ENCODE assay signal across 1 cellular context in the genomic region with DNA sequence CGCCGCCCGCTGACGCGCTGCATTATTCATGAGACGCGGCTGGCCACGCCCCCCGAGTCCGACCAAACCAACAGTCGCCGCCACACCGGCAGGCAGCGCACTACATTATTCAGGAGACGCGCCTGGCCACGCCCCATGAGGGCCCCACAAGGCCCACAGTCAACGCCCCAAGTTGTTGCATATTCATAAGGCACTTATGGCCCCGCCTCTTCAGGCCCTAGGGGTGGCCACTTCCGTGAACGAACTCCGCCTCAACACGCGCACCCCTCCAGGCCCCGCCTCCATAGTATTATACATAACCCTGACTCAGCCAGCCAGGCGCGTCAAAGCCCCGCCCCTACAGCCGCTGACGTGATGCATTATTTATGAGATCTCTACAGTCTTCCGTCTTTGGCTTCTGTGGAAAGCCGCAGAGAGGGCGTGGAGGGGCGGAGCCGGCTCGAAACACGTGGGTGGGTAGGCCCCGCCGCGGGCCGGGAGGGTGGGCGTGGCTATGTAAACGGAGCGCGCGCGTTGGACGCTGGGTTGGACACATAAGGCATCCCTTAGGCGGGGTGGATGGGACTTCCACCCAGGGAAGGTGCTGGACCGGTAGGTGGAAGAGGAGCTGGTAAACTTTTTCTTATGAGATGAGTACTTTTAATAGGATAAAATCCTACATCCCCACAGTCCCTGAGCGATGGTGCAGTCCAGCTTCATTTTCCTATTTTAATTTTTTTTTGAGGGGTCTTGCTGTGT.
A peak's percentile ranks its signal among the peaks of the same experiment; 100 is the strongest.
TF ChIP-seq lines count a peak whose summit lies in the region.

No MANE protein-coding gene starts in this region.

TF ChIP-seq in HEK293, 187 proteins besides CTCF, POLR2A, EP300 and RAD21 (continued from another document):
- TF ChIP-seq, protein P1, sequence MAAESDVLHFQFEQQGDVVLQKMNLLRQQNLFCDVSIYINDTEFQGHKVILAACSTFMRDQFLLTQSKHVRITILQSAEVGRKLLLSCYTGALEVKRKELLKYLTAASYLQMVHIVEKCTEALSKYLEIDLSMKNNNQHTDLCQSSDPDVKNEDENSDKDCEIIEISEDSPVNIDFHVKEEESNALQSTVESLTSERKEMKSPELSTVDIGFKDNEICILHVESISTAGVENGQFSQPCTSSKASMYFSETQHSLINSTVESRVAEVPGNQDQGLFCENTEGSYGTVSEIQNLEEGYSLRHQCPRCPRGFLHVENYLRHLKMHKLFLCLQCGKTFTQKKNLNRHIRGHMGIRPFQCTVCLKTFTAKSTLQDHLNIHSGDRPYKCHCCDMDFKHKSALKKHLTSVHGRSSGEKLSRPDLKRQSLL (tag by site-specific recombination; IDR thresholded peaks at IDR 0.05): 0 out of 2 replicates have a peak, but pooled peaks have one; percentile 20
- TF ChIP-seq KLF9 (tag by site-specific recombination; IDR thresholded peaks at IDR 0.05; ENCODE audit: low read depth): peak; percentile 78
- TF ChIP-seq ZNF423 (tag by site-specific recombination; IDR thresholded peaks at IDR 0.05): no peak
- TF ChIP-seq ZNF510 (tag by site-specific recombination; IDR thresholded peaks at IDR 0.05; ENCODE audit: insufficient replicate concordance): no peak
- peak; percentile 46 for TF ChIP-seq EGR2 (tag by site-specific recombination; IDR thresholded peaks at IDR 0.05; ENCODE audit: low read depth)
- peak; percentile 92 for TF ChIP-seq SP2 (tag by site-specific recombination; IDR thresholded peaks at IDR 0.05)
- TF ChIP-seq ZNF391 (tag by site-specific recombination; IDR thresholded peaks at IDR 0.05; ENCODE audit: borderline replicate concordance, low read depth): no peak
- no peak for TF ChIP-seq RBAK (tag by site-specific recombination; IDR thresholded peaks at IDR 0.05)
- TF ChIP-seq, protein P2, sequence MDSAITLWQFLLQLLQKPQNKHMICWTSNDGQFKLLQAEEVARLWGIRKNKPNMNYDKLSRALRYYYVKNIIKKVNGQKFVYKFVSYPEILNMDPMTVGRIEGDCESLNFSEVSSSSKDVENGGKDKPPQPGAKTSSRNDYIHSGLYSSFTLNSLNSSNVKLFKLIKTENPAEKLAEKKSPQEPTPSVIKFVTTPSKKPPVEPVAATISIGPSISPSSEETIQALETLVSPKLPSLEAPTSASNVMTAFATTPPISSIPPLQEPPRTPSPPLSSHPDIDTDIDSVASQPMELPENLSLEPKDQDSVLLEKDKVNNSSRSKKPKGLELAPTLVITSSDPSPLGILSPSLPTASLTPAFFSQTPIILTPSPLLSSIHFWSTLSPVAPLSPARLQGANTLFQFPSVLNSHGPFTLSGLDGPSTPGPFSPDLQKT (IDR thresholded peaks at IDR 0.05; ENCODE audit: borderline replicate concordance, low read depth, low read length): no peak
- no peak for TF ChIP-seq ZNF596 (tag by site-specific recombination; IDR thresholded peaks at IDR 0.05)
- TF ChIP-seq ZBTB7A (tag by site-specific recombination; IDR thresholded peaks at IDR 0.05; ENCODE audit: low read depth): no peak
- TF ChIP-seq, protein P3, sequence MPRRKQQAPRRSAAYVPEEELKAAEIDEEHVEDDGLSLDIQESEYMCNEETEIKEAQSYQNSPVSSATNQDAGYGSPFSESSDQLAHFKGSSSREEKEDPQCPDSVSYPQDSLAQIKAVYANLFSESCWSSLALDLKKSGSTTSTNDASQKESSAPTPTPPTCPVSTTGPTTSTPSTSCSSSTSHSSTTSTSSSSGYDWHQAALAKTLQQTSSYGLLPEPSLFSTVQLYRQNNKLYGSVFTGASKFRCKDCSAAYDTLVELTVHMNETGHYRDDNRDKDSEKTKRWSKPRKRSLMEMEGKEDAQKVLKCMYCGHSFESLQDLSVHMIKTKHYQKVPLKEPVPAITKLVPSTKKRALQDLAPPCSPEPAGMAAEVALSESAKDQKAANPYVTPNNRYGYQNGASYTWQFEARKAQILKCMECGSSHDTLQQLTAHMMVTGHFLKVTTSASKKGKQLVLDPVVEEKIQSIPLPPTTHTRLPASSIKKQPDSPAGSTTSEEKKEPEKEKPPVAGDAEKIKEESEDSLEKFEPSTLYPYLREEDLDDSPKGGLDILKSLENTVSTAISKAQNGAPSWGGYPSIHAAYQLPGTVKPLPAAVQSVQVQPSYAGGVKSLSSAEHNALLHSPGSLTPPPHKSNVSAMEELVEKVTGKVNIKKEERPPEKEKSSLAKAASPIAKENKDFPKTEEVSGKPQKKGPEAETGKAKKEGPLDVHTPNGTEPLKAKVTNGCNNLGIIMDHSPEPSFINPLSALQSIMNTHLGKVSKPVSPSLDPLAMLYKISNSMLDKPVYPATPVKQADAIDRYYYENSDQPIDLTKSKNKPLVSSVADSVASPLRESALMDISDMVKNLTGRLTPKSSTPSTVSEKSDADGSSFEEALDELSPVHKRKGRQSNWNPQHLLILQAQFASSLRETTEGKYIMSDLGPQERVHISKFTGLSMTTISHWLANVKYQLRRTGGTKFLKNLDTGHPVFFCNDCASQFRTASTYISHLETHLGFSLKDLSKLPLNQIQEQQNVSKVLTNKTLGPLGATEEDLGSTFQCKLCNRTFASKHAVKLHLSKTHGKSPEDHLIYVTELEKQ (tag by site-specific recombination; IDR thresholded peaks at IDR 0.05; ENCODE audit: borderline replicate concordance): no peak
- no peak for TF ChIP-seq ZNF664 (tag by site-specific recombination; IDR thresholded peaks at IDR 0.05)
- no peak for TF ChIP-seq ZNF792 (tag by site-specific recombination; IDR thresholded peaks at IDR 0.05)
- peak; percentile 59; the same call in 1 of the 2 replicates for TF ChIP-seq OSR2 (tag by site-specific recombination; IDR thresholded peaks at IDR 0.05)
- TF ChIP-seq ZNF366 (tag by site-specific recombination; conservative IDR thresholded peaks at IDR 0.05): no peak
- no peak for TF ChIP-seq ZNF623 (tag by site-specific recombination; IDR thresholded peaks at IDR 0.05)
- no peak for TF ChIP-seq ZNF24 (tag by site-specific recombination; IDR thresholded peaks at IDR 0.05)
- TF ChIP-seq TRIM28 (IDR thresholded peaks at IDR 0.05; ENCODE audit: borderline replicate concordance, low read length): no peak
- TF ChIP-seq SALL2 (tag by site-specific recombination; IDR thresholded peaks at IDR 0.05; ENCODE audit: borderline replicate concordance): no peak
- TF ChIP-seq, protein P4, sequence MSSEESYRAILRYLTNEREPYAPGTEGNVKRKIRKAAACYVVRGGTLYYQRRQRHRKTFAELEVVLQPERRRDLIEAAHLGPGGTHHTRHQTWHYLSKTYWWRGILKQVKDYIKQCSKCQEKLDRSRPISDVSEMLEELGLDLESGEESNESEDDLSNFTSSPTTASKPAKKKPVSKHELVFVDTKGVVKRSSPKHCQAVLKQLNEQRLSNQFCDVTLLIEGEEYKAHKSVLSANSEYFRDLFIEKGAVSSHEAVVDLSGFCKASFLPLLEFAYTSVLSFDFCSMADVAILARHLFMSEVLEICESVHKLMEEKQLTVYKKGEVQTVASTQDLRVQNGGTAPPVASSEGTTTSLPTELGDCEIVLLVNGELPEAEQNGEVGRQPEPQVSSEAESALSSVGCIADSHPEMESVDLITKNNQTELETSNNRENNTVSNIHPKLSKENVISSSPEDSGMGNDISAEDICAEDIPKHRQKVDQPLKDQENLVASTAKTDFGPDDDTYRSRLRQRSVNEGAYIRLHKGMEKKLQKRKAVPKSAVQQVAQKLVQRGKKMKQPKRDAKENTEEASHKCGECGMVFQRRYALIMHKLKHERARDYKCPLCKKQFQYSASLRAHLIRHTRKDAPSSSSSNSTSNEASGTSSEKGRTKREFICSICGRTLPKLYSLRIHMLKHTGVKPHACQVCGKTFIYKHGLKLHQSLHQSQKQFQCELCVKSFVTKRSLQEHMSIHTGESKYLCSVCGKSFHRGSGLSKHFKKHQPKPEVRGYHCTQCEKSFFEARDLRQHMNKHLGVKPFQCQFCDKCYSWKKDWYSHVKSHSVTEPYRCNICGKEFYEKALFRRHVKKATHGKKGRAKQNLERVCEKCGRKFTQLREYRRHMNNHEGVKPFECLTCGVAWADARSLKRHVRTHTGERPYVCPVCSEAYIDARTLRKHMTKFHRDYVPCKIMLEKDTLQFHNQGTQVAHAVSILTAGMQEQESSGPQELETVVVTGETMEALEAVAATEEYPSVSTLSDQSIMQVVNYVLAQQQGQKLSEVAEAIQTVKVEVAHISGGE (tag by site-specific recombination; conservative IDR thresholded peaks at IDR 0.05; ENCODE audit: low read depth): 0 out of 2 replicates have a peak, but pooled peaks have one; percentile 6
- TF ChIP-seq, protein P5, sequence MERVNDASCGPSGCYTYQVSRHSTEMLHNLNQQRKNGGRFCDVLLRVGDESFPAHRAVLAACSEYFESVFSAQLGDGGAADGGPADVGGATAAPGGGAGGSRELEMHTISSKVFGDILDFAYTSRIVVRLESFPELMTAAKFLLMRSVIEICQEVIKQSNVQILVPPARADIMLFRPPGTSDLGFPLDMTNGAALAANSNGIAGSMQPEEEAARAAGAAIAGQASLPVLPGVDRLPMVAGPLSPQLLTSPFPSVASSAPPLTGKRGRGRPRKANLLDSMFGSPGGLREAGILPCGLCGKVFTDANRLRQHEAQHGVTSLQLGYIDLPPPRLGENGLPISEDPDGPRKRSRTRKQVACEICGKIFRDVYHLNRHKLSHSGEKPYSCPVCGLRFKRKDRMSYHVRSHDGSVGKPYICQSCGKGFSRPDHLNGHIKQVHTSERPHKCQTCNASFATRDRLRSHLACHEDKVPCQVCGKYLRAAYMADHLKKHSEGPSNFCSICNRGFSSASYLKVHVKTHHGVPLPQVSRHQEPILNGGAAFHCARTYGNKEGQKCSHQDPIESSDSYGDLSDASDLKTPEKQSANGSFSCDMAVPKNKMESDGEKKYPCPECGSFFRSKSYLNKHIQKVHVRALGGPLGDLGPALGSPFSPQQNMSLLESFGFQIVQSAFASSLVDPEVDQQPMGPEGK (tag by site-specific recombination; IDR thresholded peaks at IDR 0.05): no peak
- no peak for TF ChIP-seq HOXD13 (CRISPR knock-in tag; IDR thresholded peaks at IDR 0.05; ENCODE audit: borderline replicate concordance)
- 0 out of 2 replicates have a peak, but pooled peaks have one; percentile 58 for TF ChIP-seq ZNF324 (tag by site-specific recombination; IDR thresholded peaks at IDR 0.05)
- TF ChIP-seq ZNF426 (tag by site-specific recombination; IDR thresholded peaks at IDR 0.05): no peak
- TF ChIP-seq ZXDB (tag by site-specific recombination; IDR thresholded peaks at IDR 0.05): peak; percentile 70
- TF ChIP-seq, protein P6, sequence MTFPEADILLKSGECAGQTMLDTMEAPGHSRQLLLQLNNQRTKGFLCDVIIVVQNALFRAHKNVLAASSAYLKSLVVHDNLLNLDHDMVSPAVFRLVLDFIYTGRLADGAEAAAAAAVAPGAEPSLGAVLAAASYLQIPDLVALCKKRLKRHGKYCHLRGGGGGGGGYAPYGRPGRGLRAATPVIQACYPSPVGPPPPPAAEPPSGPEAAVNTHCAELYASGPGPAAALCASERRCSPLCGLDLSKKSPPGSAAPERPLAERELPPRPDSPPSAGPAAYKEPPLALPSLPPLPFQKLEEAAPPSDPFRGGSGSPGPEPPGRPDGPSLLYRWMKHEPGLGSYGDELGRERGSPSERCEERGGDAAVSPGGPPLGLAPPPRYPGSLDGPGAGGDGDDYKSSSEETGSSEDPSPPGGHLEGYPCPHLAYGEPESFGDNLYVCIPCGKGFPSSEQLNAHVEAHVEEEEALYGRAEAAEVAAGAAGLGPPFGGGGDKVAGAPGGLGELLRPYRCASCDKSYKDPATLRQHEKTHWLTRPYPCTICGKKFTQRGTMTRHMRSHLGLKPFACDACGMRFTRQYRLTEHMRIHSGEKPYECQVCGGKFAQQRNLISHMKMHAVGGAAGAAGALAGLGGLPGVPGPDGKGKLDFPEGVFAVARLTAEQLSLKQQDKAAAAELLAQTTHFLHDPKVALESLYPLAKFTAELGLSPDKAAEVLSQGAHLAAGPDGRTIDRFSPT (tag by site-specific recombination; IDR thresholded peaks at IDR 0.05): no peak
- no peak for TF ChIP-seq ZNF350 (tag by site-specific recombination; IDR thresholded peaks at IDR 0.05)
- no peak for TF ChIP-seq ZNF292 (tag by site-specific recombination; IDR thresholded peaks at IDR 0.05; ENCODE audit: borderline replicate concordance, low read depth)
- TF ChIP-seq KLF16 (tag by site-specific recombination; IDR thresholded peaks at IDR 0.05): peak; percentile 20; the same call in 1 of the 2 replicates
- no peak for TF ChIP-seq ZNF830 (tag by site-specific recombination; IDR thresholded peaks at IDR 0.05; ENCODE audit: low read depth)
- TF ChIP-seq, protein P7, sequence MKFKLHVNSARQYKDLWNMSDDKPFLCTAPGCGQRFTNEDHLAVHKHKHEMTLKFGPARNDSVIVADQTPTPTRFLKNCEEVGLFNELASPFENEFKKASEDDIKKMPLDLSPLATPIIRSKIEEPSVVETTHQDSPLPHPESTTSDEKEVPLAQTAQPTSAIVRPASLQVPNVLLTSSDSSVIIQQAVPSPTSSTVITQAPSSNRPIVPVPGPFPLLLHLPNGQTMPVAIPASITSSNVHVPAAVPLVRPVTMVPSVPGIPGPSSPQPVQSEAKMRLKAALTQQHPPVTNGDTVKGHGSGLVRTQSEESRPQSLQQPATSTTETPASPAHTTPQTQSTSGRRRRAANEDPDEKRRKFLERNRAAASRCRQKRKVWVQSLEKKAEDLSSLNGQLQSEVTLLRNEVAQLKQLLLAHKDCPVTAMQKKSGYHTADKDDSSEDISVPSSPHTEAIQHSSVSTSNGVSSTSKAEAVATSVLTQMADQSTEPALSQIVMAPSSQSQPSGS (tag by site-specific recombination; IDR thresholded peaks at IDR 0.05; ENCODE audit: low read depth): peak; percentile 67; the same call in 1 of the 2 replicates
- no peak for TF ChIP-seq ZNF302 (tag by site-specific recombination; IDR thresholded peaks at IDR 0.05; ENCODE audit: low read depth)
- no peak for TF ChIP-seq ZNF791 (tag by site-specific recombination; IDR thresholded peaks at IDR 0.05)
- no peak for TF ChIP-seq ZNF132 (tag by site-specific recombination; IDR thresholded peaks at IDR 0.05; ENCODE audit: borderline replicate concordance)
- TF ChIP-seq ZFP41 (tag by site-specific recombination; IDR thresholded peaks at IDR 0.05; ENCODE audit: borderline replicate concordance): no peak
- no peak for TF ChIP-seq ZNF146 (tag by site-specific recombination; IDR thresholded peaks at IDR 0.05)
- TF ChIP-seq, protein P8, sequence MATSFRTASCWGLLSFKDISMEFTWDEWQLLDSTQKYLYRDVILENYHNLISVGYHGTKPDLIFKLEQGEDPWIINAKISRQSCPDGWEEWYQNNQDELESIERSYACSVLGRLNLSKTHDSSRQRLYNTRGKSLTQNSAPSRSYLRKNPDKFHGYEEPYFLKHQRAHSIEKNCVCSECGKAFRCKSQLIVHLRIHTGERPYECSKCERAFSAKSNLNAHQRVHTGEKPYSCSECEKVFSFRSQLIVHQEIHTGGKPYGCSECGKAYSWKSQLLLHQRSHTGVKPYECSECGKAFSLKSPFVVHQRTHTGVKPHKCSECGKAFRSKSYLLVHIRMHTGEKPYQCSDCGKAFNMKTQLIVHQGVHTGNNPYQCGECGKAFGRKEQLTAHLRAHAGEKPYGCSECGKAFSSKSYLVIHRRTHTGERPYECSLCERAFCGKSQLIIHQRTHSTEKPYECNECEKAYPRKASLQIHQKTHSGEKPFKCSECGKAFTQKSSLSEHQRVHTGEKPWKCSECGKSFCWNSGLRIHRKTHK (tag by site-specific recombination; IDR thresholded peaks at IDR 0.05): no peak
- TF ChIP-seq ZSCAN30 (tag by site-specific recombination; IDR thresholded peaks at IDR 0.05): 0 out of 2 replicates have a peak, but pooled peaks have one; percentile 61
- TF ChIP-seq ZEB2 (tag by site-specific recombination; IDR thresholded peaks at IDR 0.05): 0 out of 2 replicates have a peak, but pooled peaks have one; percentile 25
